Comparison of ENCODE assay signal across 8 cellular contexts in genomic region chr12:56223571-56224101, GRCh38. TPM values are rescaled to one million over a fixed set of nuclear protein-coding genes. Genes with fewer than 3 reads are reported as not detected.
DNase-seq lines count a peak whose midpoint lies in the region; ATAC-seq and TF ChIP-seq lines count a peak whose summit lies in the region.

No MANE protein-coding gene starts in this region.

- peaks cover 5% of the 10 kb centered on the region for H3K27me3 Mint-ChIP-seq in GM23338 (ENCODE audit: insufficient read depth, low read depth, poor library complexity)
- no peaks in the 10 kb centered on the region for H3K27me3 Mint-ChIP-seq in T-helper 17 cell

- H3K36me3 Mint-ChIP-seq in GM23338 (ENCODE audit: low read depth) (peaks cover 15% of the 10 kb centered on the region), T-helper 17 cell (ENCODE audit: low read depth) (no peaks in the 10 kb centered on the region)

- peak overlapping the region; percentile 92 for H3K27ac ChIP-seq in GM23338 (ENCODE audit: low read depth)
- H3K27ac ChIP-seq in gastroesophageal sphincter = peak overlapping the region; percentile 74 to 99 (median 96)
- peak overlapping the region in 19 of 21 experiments; percentile 6 to 98 (median 82) for H3K27ac ChIP-seq in skin epidermis

- H3K36me3 ChIP-seq in GM23338 (ENCODE audit: insufficient read depth) (0 out of 2 replicates have a peak, but pooled peaks cover 2% of the 10 kb centered on the region), gastroesophageal sphincter (peaks cover 0 to 26% of the 10 kb centered on the region in 2 donors)

- no peaks in the 10 kb centered on the region for H3K9me3 ChIP-seq in T-helper 17 cell (ENCODE audit: control insufficient read depth, low read length, poor library complexity, severe bottlenecking)
- no peaks in the 10 kb centered on the region for H3K9me3 ChIP-seq in gastroesophageal sphincter

- H3K4me1 ChIP-seq in GM23338 (ENCODE audit: insufficient read depth) = peaks cover 30% of the 10 kb centered on the region
- H3K4me1 ChIP-seq in gastroesophageal sphincter = peaks cover 0 to 63% (median 27%) of the 10 kb centered on the region in 3 donors

- no peaks in the 10 kb centered on the region for H3K9me2 ChIP-seq in GM23338 (ENCODE audit: insufficient read depth)

- no peak for TF ChIP-seq POLR2A in gastroesophageal sphincter (IDR thresholded peaks at IDR 0.05)
- no peak for TF ChIP-seq POLR2A in GM18505 (IDR thresholded peaks at IDR 0.05; ENCODE audit: borderline replicate concordance, extremely low read depth, insufficient read depth, insufficient read length)

- no peak for ATAC-seq in GM23338
- ATAC-seq in T-helper 17 cell = no peak
- no peak for ATAC-seq in gastroesophageal sphincter
- ATAC-seq in HG03457 (IDR thresholded peaks at IDR 0.05; ENCODE audit: unreplicated experiment) = no peak
- ATAC-seq in GM18505 (IDR thresholded peaks at IDR 0.05; ENCODE audit: unreplicated experiment) = no peak

- peaks cover 20% of the 10 kb centered on the region; the same call in 1 of the 2 replicates for H3F3A ChIP-seq in GM23338 (replicated peaks; ENCODE audit: low read depth)

- H3K27me3 ChIP-seq in GM23338 (ENCODE audit: insufficient read depth) = no peaks in the 10 kb centered on the region
- H3K27me3 ChIP-seq in gastroesophageal sphincter = no peaks in the 10 kb centered on the region

- H2AFZ ChIP-seq in GM23338 = peak overlapping the region; percentile 57; the same call in 1 of the 2 replicates

- no peaks in the 10 kb centered on the region; the same call in 1 of the 2 replicates for H4K20me1 ChIP-seq in GM23338 (replicated peaks; ENCODE audit: insufficient read depth)

- peaks cover 34% of the 10 kb centered on the region for H3K4me1 Mint-ChIP-seq in GM23338
- peaks cover 40% of the 10 kb centered on the region for H3K4me1 Mint-ChIP-seq in T-helper 17 cell

- TF ChIP-seq CTCF in GM23338 (conservative IDR thresholded peaks at IDR 0.05; ENCODE audit: low read depth in 2 of 2) (no peak), gastroesophageal sphincter (IDR thresholded peaks at IDR 0.05) (no peak)

- DNase-seq in GM23338 (ENCODE audit: low spot score) (no peak), T-helper 17 cell (no peak), NCI-H524 (lab: John Stamatoyannopoulos, UW) (no peak), NCI-H146 (lab: John Stamatoyannopoulos, UW) (no peak)

- H3K4me3 ChIP-seq in GM23338 (peak overlapping the region; percentile 74; the same call in 1 of the 2 replicates), gastroesophageal sphincter (peak overlapping the region in 1 of 2 donors; percentile 62), skin epidermis (peak overlapping the region; percentile 43 to 64 (median 55))

- H3K27ac Mint-ChIP-seq in GM23338 (peak overlapping the region; percentile 96), T-helper 17 cell (peak overlapping the region; percentile 67)

- peak overlapping the region; percentile 93 for H3K4me3 Mint-ChIP-seq in GM23338
- peak overlapping the region; percentile 85 for H3K4me3 Mint-ChIP-seq in T-helper 17 cell

- TF ChIP-seq EP300 in gastroesophageal sphincter (IDR thresholded peaks at IDR 0.05) = no peak

- peaks cover 26% of the 10 kb centered on the region for H3K79me2 ChIP-seq in GM23338 (replicated peaks; ENCODE audit: insufficient read depth)

- H3K9me3 Mint-ChIP-seq in GM23338 = peaks cover 3% of the 10 kb centered on the region; the same call in 1 of the 3 replicates

- peak overlapping the region; percentile 58 for H3K4me2 ChIP-seq in GM23338

- 16 to 20% methylated on average over 15 of the region's 15 CpGs for WGBS in gastroesophageal sphincter (ENCODE audit: low coverage in 1 of 2), 2 donors

TF ChIP-seq in GM23338, 12 proteins besides CTCF, POLR2A, EP300 and RAD21 (continues in another document):
- TF ChIP-seq ZNF114 (CRISPR knock-in tag; IDR thresholded peaks at IDR 0.05) = no peak
- TF ChIP-seq ZNF462 (CRISPR knock-in tag; IDR thresholded peaks at IDR 0.05) = no peak
- TF ChIP-seq POLR2AphosphoS5 (IDR thresholded peaks at IDR 0.05; ENCODE audit: low read depth) = no peak
- TF ChIP-seq EZH2phosphoT487 (IDR thresholded peaks at IDR 0.05; ENCODE audit: unreplicated experiment) = no peak

RNA-seq across cellular contexts. Expression of gene NABP2, which starts 0.5 kb away (rescaled TPM):
- 25.5 and 31.6 TPM in 2 replicates for total RNA-seq in GM23338 (2014; rRNA removed; shearing (Covaris generic))
- 24.9 and 27.8 TPM in 2 replicates for polyA plus RNA-seq in GM23338 (2016; fragmentation: Nextera tagmentation; extraction: Ambion mirVana)
- total RNA-seq in T-helper 17 cell = 10 to 100 TPM; 12.5 to 19.4 TPM
- total RNA-seq in gastroesophageal sphincter = 10 to 100 TPM; 23.7 to 34.7 (median 28.8) TPM

RNA-seq across cellular contexts. Expression of gene RNF41, which starts 1.9 kb away (rescaled TPM):
- total RNA-seq in GM23338 (2014; rRNA removed; shearing (Covaris generic)) = 68.2 and 77.1 TPM in 2 replicates
- polyA plus RNA-seq in GM23338 (2016; fragmentation: Nextera tagmentation; extraction: Ambion mirVana) = 14.8 and 15.3 TPM in 2 replicates
- total RNA-seq in T-helper 17 cell (10 to 100 TPM; 35.5 to 37.4 TPM), gastroesophageal sphincter (100 to 1,000 TPM in 2 of 4 donors, 10 to 100 TPM in 2; 63.7 to 119 (median 102) TPM)

RNA-seq across cellular contexts. Expression of gene SLC39A5, which starts 6.2 kb away (rescaled TPM):
- 0.59 and 4.5 TPM in 2 replicates for total RNA-seq in GM23338 (2014; rRNA removed; shearing (Covaris generic))
- 0.29 and 0.63 TPM in 2 replicates for polyA plus RNA-seq in GM23338 (2016; fragmentation: Nextera tagmentation; extraction: Ambion mirVana)
- total RNA-seq in T-helper 17 cell (not detected), gastroesophageal sphincter (1 to 10 TPM in 1 of 4 donors, not detected in 3; 1.7 TPM)

RNA-seq across cellular contexts. Expression of gene SMARCC2, which starts 34.4 kb away (rescaled TPM):
- 40.4 and 44.5 TPM in 2 replicates for total RNA-seq in GM23338 (2014; rRNA removed; shearing (Covaris generic))
- polyA plus RNA-seq in GM23338 (2016; fragmentation: Nextera tagmentation; extraction: Ambion mirVana) = 52.1 and 68.3 TPM in 2 replicates
- total RNA-seq in T-helper 17 cell (100 to 1,000 TPM; 130 to 138 TPM), gastroesophageal sphincter (100 to 1,000 TPM in 1 of 4 donors, 10 to 100 TPM in 3; 76.5 to 109 (median 85.1) TPM)

RNA-seq across cellular contexts. Expression of gene ANKRD52, which starts 34.5 kb away (rescaled TPM):
- total RNA-seq in GM23338 (2014; rRNA removed; shearing (Covaris generic)) = 25.2 and 25.6 TPM in 2 replicates
- 16.2 and 20.3 TPM in 2 replicates for polyA plus RNA-seq in GM23338 (2016; fragmentation: Nextera tagmentation; extraction: Ambion mirVana)
- total RNA-seq in T-helper 17 cell = 10 to 100 TPM; 30.8 to 33.4 TPM
- 10 to 100 TPM; 12.9 to 37.8 (median 15.6) TPM for total RNA-seq in gastroesophageal sphincter
